ENCODE assay signal across 6 cellular contexts in the genomic region with DNA sequence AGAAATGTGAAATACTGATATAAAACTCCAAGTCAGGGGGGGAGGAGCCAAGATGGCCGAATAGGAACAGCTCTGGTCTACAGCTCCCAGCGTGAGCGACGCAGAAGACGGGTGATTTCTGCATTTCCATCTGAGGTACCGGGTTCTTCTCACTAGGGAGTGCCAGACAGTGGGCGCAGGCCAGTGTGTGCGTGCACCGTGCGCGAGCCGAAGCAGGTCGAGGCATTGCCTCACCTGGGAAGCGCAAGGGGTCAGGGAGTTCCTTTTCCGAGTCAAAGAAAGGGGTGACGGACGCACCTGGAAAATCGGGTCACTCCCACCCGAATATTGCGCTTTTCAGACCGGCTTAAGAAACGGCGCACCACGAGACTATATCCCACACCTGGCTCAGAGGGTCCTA.
A peak's percentile ranks its signal among the peaks of the same experiment; 100 is the strongest.
DNase-seq lines count a peak whose midpoint lies in the region; ATAC-seq and TF ChIP-seq lines count a peak whose summit lies in the region.
"Not testable (repeated sequence)": the region's sequence is repeated elsewhere in the genome, so short reads cannot be mapped to it uniquely, and the experiment has no call there.

No MANE protein-coding gene starts in this region.

- not testable (repeated sequence) for H3K36me3 ChIP-seq in ES-I3 (ENCODE audit: insufficient read depth, low read length); psoas muscle (ENCODE audit: insufficient read depth in 1 of 2, low read depth in 1 of 2)

- not testable (repeated sequence) for H3K27me3 Mint-ChIP-seq in chondrocyte (ENCODE audit: low read depth); mesothelial cell of epicardium (ENCODE audit: low read depth)

- H3K27ac ChIP-seq in psoas muscle = not testable (repeated sequence)

- not testable (repeated sequence) for ATAC-seq in psoas muscle

- H3K27ac Mint-ChIP-seq in chondrocyte (ENCODE audit: unreplicated experiment) = peak overlapping the region; percentile 20
- H3K27ac Mint-ChIP-seq in mesothelial cell of epicardium = not testable (repeated sequence)

- peak overlapping the region; percentile 1 for H3K4me3 ChIP-seq in psoas muscle

- not testable (repeated sequence) for H3K27me3 ChIP-seq in psoas muscle (ENCODE audit: insufficient read depth in 3 of 3, low read length in 2 of 3)

- not testable (repeated sequence) for H3K36me3 Mint-ChIP-seq in chondrocyte (ENCODE audit: low read depth); mesothelial cell of epicardium

- H3K9me3 Mint-ChIP-seq in chondrocyte (ENCODE audit: low read depth); mesothelial cell of epicardium: not testable (repeated sequence)

- intact Hi-C loops in psoas muscle (cut with DNase I) = not testable (repeated sequence)

- DNase-seq in NCI-H1105 (lab: John Stamatoyannopoulos, UW) (peak; percentile 4), NCI-H748 (lab: John Stamatoyannopoulos, UW; ENCODE audit: unreplicated experiment) (peak; percentile 43)
- not testable (repeated sequence) for DNase-seq in chondrocyte (ENCODE audit: low spot score); mesothelial cell of epicardium (ENCODE audit: low spot score in 2 of 2, unreplicated experiment in 2 of 2); psoas muscle

- not testable (repeated sequence) for H3K9me3 ChIP-seq in ES-I3 (ENCODE audit: control insufficient read depth, insufficient read depth, low read length); psoas muscle

- H3K9ac ChIP-seq in ES-I3 (ENCODE audit: low read depth, low read length) = peak overlapping the region; percentile 42; the same call in 1 of the 2 replicates

- H3K4me3 Mint-ChIP-seq in chondrocyte (ENCODE audit: unreplicated experiment) (peak overlapping the region; percentile 33), mesothelial cell of epicardium (peak overlapping the region; percentile 46)

- 92 to 97% (median 93%) methylated on average over 12 to 15 of the region's 24 CpGs for WGBS in psoas muscle, 3 donors

- not testable (repeated sequence) for TF ChIP-seq CTCF in chondrocyte (IDR thresholded peaks at IDR 0.05); mesothelial cell of epicardium (IDR thresholded peaks at IDR 0.05; ENCODE audit: unreplicated experiment); psoas muscle (IDR thresholded peaks at IDR 0.05)

- not testable (repeated sequence) for H3K4me1 ChIP-seq in ES-I3 (ENCODE audit: insufficient read depth, low read length); psoas muscle

- H3K4me1 Mint-ChIP-seq in chondrocyte (ENCODE audit: low read depth) = peaks cover 23% of the 10 kb centered on the region
- not testable (repeated sequence) for H3K4me1 Mint-ChIP-seq in mesothelial cell of epicardium
